ENCODE assay signal across 16 cellular contexts in the genomic region with DNA sequence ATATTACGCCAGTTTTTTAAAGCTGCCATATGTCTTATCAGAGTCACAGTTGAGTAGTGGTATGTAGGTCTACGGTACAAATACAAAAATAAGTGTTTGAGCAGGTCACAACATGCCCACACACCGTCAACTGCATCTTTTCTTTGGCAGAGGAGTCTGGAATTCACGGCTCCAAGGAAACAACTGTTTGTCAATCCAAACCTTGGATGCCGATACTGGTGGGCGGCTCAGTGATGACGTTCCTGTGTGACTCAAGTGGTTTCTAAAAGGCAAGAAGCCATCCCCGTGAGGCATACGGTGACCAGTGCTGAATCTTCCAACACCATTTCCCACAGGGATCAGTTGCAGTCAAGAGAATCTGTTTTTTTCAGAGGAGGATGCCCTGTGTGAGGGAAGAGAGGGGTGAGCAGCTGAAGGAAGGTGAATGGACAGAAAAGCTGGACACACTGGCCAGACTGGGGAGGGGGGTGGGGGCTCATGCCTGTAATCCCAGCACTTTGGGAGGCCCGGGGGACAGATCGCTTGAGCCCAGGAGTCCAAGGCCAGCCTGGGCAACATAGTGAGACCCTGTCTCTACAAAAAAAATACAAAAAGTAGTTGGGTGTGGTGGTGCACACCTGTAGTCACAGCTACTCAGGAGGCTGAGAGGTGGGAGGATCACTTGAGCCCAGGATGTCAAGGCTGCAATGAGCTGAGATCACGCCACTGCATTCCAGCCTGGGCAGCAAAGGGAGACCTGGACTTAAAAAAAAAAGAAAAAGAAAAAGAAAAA. TPM values are rescaled to one million over a fixed set of nuclear protein-coding genes. Genes with fewer than 3 reads are reported as not detected.
DNase-seq lines count a peak whose midpoint lies in the region; ATAC-seq, FAIRE-seq and TF ChIP-seq lines count a peak whose summit lies in the region.
"Had no signal": no experiment of that assay in that cellular context is flagged by ENCODE, and none has a peak within 500 bp of the region (broad histone marks: within the 10 kb centered on the region; RNA-seq: fewer than 3 reads in every experiment).

No MANE protein-coding gene starts in this region.

- H3K79me2 ChIP-seq in H1 (ENCODE audit: control insufficient read depth in 1 of 2, insufficient read depth in 2 of 2, low read length in 2 of 2) = no peaks in the 10 kb centered on the region

- TF ChIP-seq RAD21 in H1 (IDR thresholded peaks at IDR 0.05 in 1 of 2, conservative IDR thresholded peaks at IDR 0.05 in 1 of 2; ENCODE audit: low read depth in 2 of 2, low read length in 2 of 2) = no peak

- FAIRE-seq in H1 (lab: Jason Lieb, UNC) = no peak

- H2BK15ac ChIP-seq in H1 (ENCODE audit: low read length) = no peak overlapping the region

- ATAC-seq in HG03565 (IDR thresholded peaks at IDR 0.05; ENCODE audit: unreplicated experiment) = no peak
- no peak for ATAC-seq in HG02678 (IDR thresholded peaks at IDR 0.05; ENCODE audit: unreplicated experiment)
- ATAC-seq: lower lobe of right lung; stimulated activated naive CD8-positive, alpha-beta T cell treated with anti-CD3 and anti-CD28 coated beads, Interleukin-15, amount 100 ng/mL, for 72 hours had no signal

- H3K23ac ChIP-seq in H1 (ENCODE audit: insufficient read length) = no peak overlapping the region

- no peak overlapping the region for H2AK5ac ChIP-seq in H1 (ENCODE audit: low read depth, low read length)

- no peak overlapping the region for H3K14ac ChIP-seq in H1 (ENCODE audit: insufficient read length)

- H3K79me1 ChIP-seq in H1 (ENCODE audit: low read depth, low read length) = no peaks in the 10 kb centered on the region

- H3K4ac ChIP-seq in H1 (replicated peaks; ENCODE audit: insufficient read length, low read depth, low read length) = no peak overlapping the region

- no peak overlapping the region for H3K4me2 ChIP-seq in H1 (ENCODE audit: insufficient read depth in 1 of 2, low read depth in 2 of 2, low read length in 2 of 2)
- H3K4me2 ChIP-seq: smooth muscle cell had no signal

- TF ChIP-seq POLR2A in H1 (IDR thresholded peaks at IDR 0.05; ENCODE audit: control extremely low read depth in 1 of 2, low read depth in 2 of 2, low read length in 2 of 2) = no peak

- H2AFZ ChIP-seq in H1 (ENCODE audit: low read length) = no peak overlapping the region

- DNase-seq in EH (ENCODE audit: low read depth) (peak; percentile 37), LHCN-M2 (ENCODE audit: low read depth) (peak; percentile 77), H1 (ENCODE audit: low read depth in 1 of 2, low spot score in 2 of 2) (no peak), posterior vena cava (ENCODE audit: low spot score) (peak; percentile 87), DMS153 (lab: John Stamatoyannopoulos, UW) (no peak), NCI-H82 treated with DMSO at 0.1 percent for 48 hours (lab: John Stamatoyannopoulos, UW; ENCODE audit: unreplicated experiment) (no peak)
- DNase-seq: activated CD4-positive, CD25-positive, alpha-beta regulatory T cell treated with anti-CD3 and anti-CD28 coated beads, Interleukin-2, amount 50 U/mL, for 72 hours; activated T-cell treated with anti-CD3 and anti-CD28 coated beads, Interleukin-2, amount 50 U/mL, for 48 hours; amniotic stem cell; GF-D8; lower lobe of right lung; MV-4-11; stimulated activated naive CD8-positive, alpha-beta T cell treated with anti-CD3 and anti-CD28 coated beads, Interleukin-15, amount 100 ng/mL, for 72 hours had no signal

- peak overlapping the region; percentile 51; the same call in 1 of the 2 replicates for H4K8ac ChIP-seq in H1 (ENCODE audit: extremely low read depth, insufficient read depth, low read length)

- no peak overlapping the region for H2BK5ac ChIP-seq in H1 (ENCODE audit: low read depth, low read length)

- no peaks in the 10 kb centered on the region for H3K36me3 ChIP-seq in H1 (ENCODE audit: control insufficient read depth in 2 of 4, insufficient read depth in 4 of 4, low read length in 3 of 4)
- H3K36me3 ChIP-seq: lower lobe of right lung had no signal

- no peak overlapping the region for H3K27ac ChIP-seq in H1 (ENCODE audit: low read depth, low read length)
- H3K27ac ChIP-seq: lower lobe of right lung had no signal

- CTCF ChIA-PET in H1 (lab: Charles Lee; ENCODE audit: partially characterized antibody) = interaction anchor here (1.0 to 1.1 kb wide), 2 partner anchors 13 to 39 kb away, joined by 3 to 5 read pairs; no protein-coding TSS in a partner anchor

- no peak overlapping the region for H3K9ac ChIP-seq in H1 (replicated peaks in 1 of 4; ENCODE audit: extremely low read depth in 1 of 4, low read depth in 3 of 4, low read length in 3 of 4)

- intact Hi-C loops in posterior vena cava (cut with DNase I) = no loop called here

- no peak overlapping the region for H2BK20ac ChIP-seq in H1 (ENCODE audit: low read length)

- no peak overlapping the region for H3K56ac ChIP-seq in H1 (replicated peaks; ENCODE audit: insufficient read length, low read depth, low read length)

- POLR2A ChIA-PET in H1 (lab: Charles Lee; ENCODE audit: partially characterized antibody) = interaction anchor here (1.2 kb wide), 1 partner anchor 48 kb away, joined by 3 read pairs; a partner anchor contains a TSS

- WGBS in H1 (ENCODE audit: extremely low coverage in 1 of 2, insufficient coverage in 1 of 2, insufficient read length in 1 of 2, insufficient replicate concordance in 2 of 2, low coverage in 1 of 2, low lambda C conversion rate in 2 of 2, missing lambda C conversion rate in 1 of 2), 2 experiments = 89% methylated on average over 12 of the region's 12 CpGs; no CpG with 5 or more reads in 1 of the 2 experiments

- H3K9me3 ChIP-seq in H1 (ENCODE audit: insufficient read depth in 2 of 2, low read depth in 1 of 2, low read length in 1 of 2) = no peaks in the 10 kb centered on the region
- H3K9me3 ChIP-seq: lower lobe of right lung had no signal

- H4K91ac ChIP-seq in H1 (replicated peaks; ENCODE audit: insufficient read length, low read length) = no peak overlapping the region

- H3K18ac ChIP-seq in H1 (ENCODE audit: extremely low read depth, low read length) = no peak overlapping the region

- H2BK120ac ChIP-seq in H1 (replicated peaks; ENCODE audit: low read depth, low read length) = no peak overlapping the region

- H2BK12ac ChIP-seq in H1 (ENCODE audit: low read depth, low read length) = no peak overlapping the region

- H3K23me2 ChIP-seq in H1 (ENCODE audit: low read depth, low read length) = no peaks in the 10 kb centered on the region

- no peaks in the 10 kb centered on the region for H3K4me1 ChIP-seq in H1 (replicated peaks in 1 of 4; ENCODE audit: control insufficient read depth in 3 of 4, insufficient read depth in 4 of 4, low read length in 3 of 4)
- H3K4me1 ChIP-seq: lower lobe of right lung had no signal

- H4K5ac ChIP-seq in H1 (ENCODE audit: insufficient read length, low read depth, low read length) = no peak overlapping the region

- H4K20me1 ChIP-seq in H1 (replicated peaks in 1 of 2; ENCODE audit: control insufficient read depth in 1 of 2, insufficient read depth in 2 of 2, low read length in 2 of 2) = no peaks in the 10 kb centered on the region

- TF ChIP-seq EP300 in H1 (IDR thresholded peaks at IDR 0.05; ENCODE audit: borderline replicate concordance in 1 of 2, low read depth in 2 of 2, low read length in 2 of 2) = no peak

- H3K27me3 ChIP-seq in H1 (replicated peaks in 1 of 4; ENCODE audit: control insufficient read depth in 3 of 4, extremely low read depth in 1 of 4, insufficient read depth in 3 of 4, low read length in 3 of 4) = no peaks in the 10 kb centered on the region

- no peak for TF ChIP-seq CTCF in H1 (IDR thresholded peaks at IDR 0.05; ENCODE audit: control extremely low read depth in 1 of 3, insufficient read depth in 1 of 3, low read depth in 1 of 3, low read length in 3 of 3)

- no peak overlapping the region for H3K4me3 ChIP-seq in H1 (ENCODE audit: extremely low read depth in 1 of 4, insufficient read depth in 2 of 4, low read depth in 3 of 4, low read length in 4 of 4)
- H3K4me3 ChIP-seq: lower lobe of right lung, smooth muscle cell had no signal

TF ChIP-seq in H1, 55 proteins besides CTCF, POLR2A, EP300 and RAD21:
- TF ChIP-seq SUZ12 (IDR thresholded peaks at IDR 0.05; ENCODE audit: low read length) (no peak), TCF12 (IDR thresholded peaks at IDR 0.05; ENCODE audit: low read depth, low read length) (no peak), KDM1A (IDR thresholded peaks at IDR 0.05; ENCODE audit: borderline replicate concordance, low read length) (no peak)
- TF ChIP-seq, protein P1, sequence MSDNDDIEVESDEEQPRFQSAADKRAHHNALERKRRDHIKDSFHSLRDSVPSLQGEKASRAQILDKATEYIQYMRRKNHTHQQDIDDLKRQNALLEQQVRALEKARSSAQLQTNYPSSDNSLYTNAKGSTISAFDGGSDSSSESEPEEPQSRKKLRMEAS (IDR thresholded peaks at IDR 0.05) = no peak
- TF ChIP-seq, protein P2, sequence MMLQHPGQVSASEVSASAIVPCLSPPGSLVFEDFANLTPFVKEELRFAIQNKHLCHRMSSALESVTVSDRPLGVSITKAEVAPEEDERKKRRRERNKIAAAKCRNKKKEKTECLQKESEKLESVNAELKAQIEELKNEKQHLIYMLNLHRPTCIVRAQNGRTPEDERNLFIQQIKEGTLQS (IDR thresholded peaks at IDR 0.05; ENCODE audit: insufficient read depth, low read depth, low read length) = no peak

RNA-seq across cellular contexts. Expression of a gene that starts 22.8 kb away (rescaled TPM):
- total RNA-seq in LHCN-M2 (2014; rRNA removed) (17.3 TPM in 2 replicates), posterior vena cava (10 to 100 TPM; 29.1 to 41.3 TPM)
- 4.9 TPM for polyA plus RNA-seq in LHCN-M2 (2012)
- 32.7 and 35.4 TPM in 2 replicates for total RNA-seq in H1 (2021; fragmentation: NEBNext Ultra II Directional; extraction: Animal tissue kit (Norgen Biotek cat#: 25700))
- polyA plus RNA-seq in H1 (2011; rRNA removed) = 10.9 and 12.3 TPM in 2 replicates
- polyA plus RNA-seq in H1 (2011; cell fraction: cytosol; rRNA removed) = 20.1 TPM
- 12.8 TPM for polyA plus RNA-seq in H1 (2011; cell fraction: nucleus; rRNA removed)
- polyA plus RNA-seq in H1 (2012, experiment 1 of 2) = 18.6 to 27.0 TPM (median 20.1 TPM) in 4 replicates
- polyA plus RNA-seq in H1 (2012, experiment 2 of 2) = 2.7 TPM
- polyA plus RNA-seq in H1 (2013, experiment 1 of 2) = 16.3 TPM
- polyA plus RNA-seq in H1 (2013, experiment 2 of 2) = 16.9 TPM
- polyA minus RNA-seq in H1 (2011; rRNA and poly(A)+ RNA removed) = 23.8 and 26.8 TPM in 2 replicates
- 13.9 TPM for polyA minus RNA-seq in H1 (2011; cell fraction: cytosol; rRNA and poly(A)+ RNA removed)
- 33.7 TPM for polyA minus RNA-seq in H1 (2011; cell fraction: nucleus; rRNA and poly(A)+ RNA removed)

RNA-seq across cellular contexts. Expression of a gene that starts 48.4 kb away (rescaled TPM):
- total RNA-seq in LHCN-M2 (2014; rRNA removed) = 0.17 and 0.19 TPM in 2 replicates
- not detected for polyA plus RNA-seq in LHCN-M2 (2012)
- 2.7 and 3.0 TPM in 2 replicates for total RNA-seq in H1 (2021; fragmentation: NEBNext Ultra II Directional; extraction: Animal tissue kit (Norgen Biotek cat#: 25700))
- polyA plus RNA-seq in H1 (2011; rRNA removed) = 2.0 and 2.4 TPM in 2 replicates
- polyA plus RNA-seq in H1 (2011; cell fraction: cytosol; rRNA removed) = 2.1 TPM
- polyA plus RNA-seq in H1 (2011; cell fraction: nucleus; rRNA removed) = 1.4 TPM
- polyA plus RNA-seq in H1 (2012, experiment 1 of 2) = 1.1 to 1.9 TPM (median 1.5 TPM) in 4 replicates
- polyA plus RNA-seq in H1 (2012, experiment 2 of 2) = 1.4 TPM
- polyA plus RNA-seq in H1 (2013, experiment 1 of 2) = 1.5 TPM
- 1.3 TPM for polyA plus RNA-seq in H1 (2013, experiment 2 of 2)
- 1.4 and 1.6 TPM in 2 replicates for polyA minus RNA-seq in H1 (2011; rRNA and poly(A)+ RNA removed)
- 2.1 TPM for polyA minus RNA-seq in H1 (2011; cell fraction: cytosol; rRNA and poly(A)+ RNA removed)
- polyA minus RNA-seq in H1 (2011; cell fraction: nucleus; rRNA and poly(A)+ RNA removed) = 6.4 TPM
- total RNA-seq in posterior vena cava = 1 to 10 TPM; 6.3 to 8.0 TPM

Comparison
In these comparisons a context has a peak if more than half of its experiments do, and no peak if none do; other contexts are left out.
1. DNase-seq: peak in EH (single experiment), LHCN-M2 (single experiment) and posterior vena cava (single experiment); none in H1 (0 of 2), DMS153 (single experiment) and NCI-H82 treated with DMSO at 0.1 percent for 48 hours (single experiment).